10 cellular contexts compared by ENCODE assay signal in the genomic region with DNA sequence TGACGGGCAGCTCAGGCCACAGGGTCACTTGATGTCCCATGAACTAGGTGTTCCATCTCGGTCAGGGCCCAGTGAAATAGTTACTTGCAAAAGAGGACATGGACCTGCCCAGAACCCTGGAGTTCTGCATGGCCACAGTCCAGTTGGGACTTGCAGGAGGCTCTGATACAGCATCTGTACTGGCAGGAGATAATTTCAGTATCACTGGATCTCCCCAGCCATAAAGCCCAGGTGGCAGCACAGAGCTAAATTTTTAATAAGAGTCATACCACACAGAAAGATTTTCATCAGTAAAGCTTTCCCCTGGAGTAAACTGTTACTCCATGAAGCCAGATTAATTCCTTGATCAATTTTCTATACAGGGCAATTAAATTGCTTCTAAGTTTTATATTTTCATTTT. TPM values are rescaled to one million over a fixed set of nuclear protein-coding genes. Genes with fewer than 3 reads are reported as not detected.
A peak's percentile ranks its signal among the peaks of the same experiment; 100 is the strongest.
DNase-seq lines count a peak whose midpoint lies in the region; ATAC-seq, FAIRE-seq and TF ChIP-seq lines count a peak whose summit lies in the region.
"Had no signal": no experiment of that assay in that cellular context is flagged by ENCODE, and none has a peak within 500 bp of the region (broad histone marks: within the 10 kb centered on the region; RNA-seq: fewer than 3 reads in every experiment).

No MANE protein-coding gene starts in this region.

- peak; percentile 42 for TF ChIP-seq CTCF in astrocyte of the spinal cord (IDR thresholded peaks at IDR 0.05; ENCODE audit: low read depth, low read length)

- H3K27me3 ChIP-seq in mesenchymal stem cell (ENCODE audit: control insufficient read depth in 1 of 2, insufficient read depth in 1 of 2, low read length in 2 of 2), result no peaks in the 10 kb centered on the region
- H3K27me3 ChIP-seq: uterus had no signal

- peaks cover 7% of the 10 kb centered on the region in 2 experiments for H3K36me3 ChIP-seq in mesenchymal stem cell (ENCODE audit: control insufficient read depth in 1 of 2, insufficient read depth in 2 of 2, low read depth in 1 of 2, low read length in 2 of 2)
- H3K36me3 ChIP-seq: uterus had no signal

- 98% methylated on average over 2 of the region's 2 CpGs for WGBS in mesenchymal stem cell

- H2BK120ac ChIP-seq in mesenchymal stem cell (ENCODE audit: low read depth, low read length), result no peak overlapping the region

- no peak overlapping the region for H3K23ac ChIP-seq in mesenchymal stem cell (ENCODE audit: low read length in 2 of 2)

- no peak overlapping the region for H2BK5ac ChIP-seq in mesenchymal stem cell (ENCODE audit: low read depth, low read length, poor library complexity, severe bottlenecking)

- H3K18ac ChIP-seq in mesenchymal stem cell (ENCODE audit: low read depth in 1 of 2, low read length in 2 of 2), result no peak overlapping the region

- H3K4me3 ChIP-seq in astrocyte of the spinal cord (ENCODE audit: low read depth, low read length) (no peak overlapping the region), mesenchymal stem cell (ENCODE audit: insufficient read depth in 1 of 2, low read depth in 1 of 2, low read length in 2 of 2) (no peak overlapping the region)
- H3K4me3 ChIP-seq: uterus had no signal

- no peaks in the 10 kb centered on the region for H3K9me3 ChIP-seq in mesenchymal stem cell (ENCODE audit: control insufficient read depth, low read length)
- H3K9me3 ChIP-seq: uterus had no signal

- H2AK5ac ChIP-seq in mesenchymal stem cell (ENCODE audit: low read length, severe bottlenecking), result peak overlapping the region; percentile 69

- H3K79me1 ChIP-seq in mesenchymal stem cell (replicated peaks; ENCODE audit: low read length, poor library complexity, severe bottlenecking), result peaks cover 5% of the 10 kb centered on the region

- DNase-seq in DMS114 treated with DMSO at 0.1 percent for 48 hours (lab: John Stamatoyannopoulos, UW; ENCODE audit: unreplicated experiment) (peak; percentile 13), HTR-8/SVneo (ENCODE audit: insufficient read length, low spot score) (peak; percentile 74), astrocyte of the spinal cord (ENCODE audit: low read depth, low spot score) (no peak), mesenchymal stem cell (peak; percentile 34), occipital lobe (lab: John Stamatoyannopoulos, UW) (no peak), GM19238 (ENCODE audit: insufficient read length, low spot score) (no peak)
- DNase-seq: NCI-H1092, uterus had no signal

- ATAC-seq in HG02973 (IDR thresholded peaks at IDR 0.05; ENCODE audit: unreplicated experiment), result no peak
- no peak for ATAC-seq in GM21515 (IDR thresholded peaks at IDR 0.05; ENCODE audit: unreplicated experiment)

- no peak overlapping the region for H3K14ac ChIP-seq in mesenchymal stem cell (ENCODE audit: low read length in 2 of 2)

- no peak overlapping the region for H2BK15ac ChIP-seq in mesenchymal stem cell (ENCODE audit: low read depth, poor library complexity, severe bottlenecking)

- H4K91ac ChIP-seq in mesenchymal stem cell (ENCODE audit: low read length), result no peak overlapping the region

- peaks cover 12% of the 10 kb centered on the region for H3K4me1 ChIP-seq in mesenchymal stem cell (ENCODE audit: control insufficient read depth, insufficient read depth, low read depth, low read length)
- H3K4me1 ChIP-seq: uterus had no signal

- H2BK12ac ChIP-seq in mesenchymal stem cell (ENCODE audit: low read length in 2 of 2), result no peak overlapping the region

- no peak overlapping the region for H2AFZ ChIP-seq in mesenchymal stem cell (ENCODE audit: low read depth, low read length)

- no peak overlapping the region for H4K8ac ChIP-seq in mesenchymal stem cell (ENCODE audit: low read length)

- H3K4ac ChIP-seq in mesenchymal stem cell (ENCODE audit: low read depth in 1 of 2, low read length in 2 of 2), result no peak overlapping the region

- H3K4me2 ChIP-seq in mesenchymal stem cell (ENCODE audit: low read length, poor library complexity, severe bottlenecking), result no peak overlapping the region

- FAIRE-seq in HTR-8/SVneo (lab: Jason Lieb, UNC), result no peak

- no peak overlapping the region for H3K27ac ChIP-seq in mesenchymal stem cell (ENCODE audit: low read length, poor library complexity, severe bottlenecking)
- H3K27ac ChIP-seq: uterus had no signal

- no peak overlapping the region for H3K9ac ChIP-seq in mesenchymal stem cell (ENCODE audit: low read length)

- in situ Hi-C loops in astrocyte of the spinal cord (cut with HindIII; ENCODE audit: low sequenced_read_pairs), result no loop called here

RNA-seq across cellular contexts. Expression of gene SLC16A5, which starts 18.0 kb away (rescaled TPM):
- 12.9 TPM for polyA plus RNA-seq in mesenchymal stem cell (2013, experiment 1 of 2)
- 12.0 TPM for polyA plus RNA-seq in mesenchymal stem cell (2013, experiment 2 of 2)
- total RNA-seq in occipital lobe, result 1.4 TPM

RNA-seq across cellular contexts. Expression of gene KCTD2, which starts 22.8 kb away (rescaled TPM):
- 11.7 TPM for polyA plus RNA-seq in mesenchymal stem cell (2013, experiment 1 of 2)
- polyA plus RNA-seq in mesenchymal stem cell (2013, experiment 2 of 2), result 11.8 TPM
- 30.4 TPM for total RNA-seq in occipital lobe

RNA-seq across cellular contexts. Expression of gene ATP5PD, which starts 23.0 kb away (rescaled TPM):
- 488 TPM for polyA plus RNA-seq in mesenchymal stem cell (2013, experiment 1 of 2)
- polyA plus RNA-seq in mesenchymal stem cell (2013, experiment 2 of 2), result 495 TPM
- 100 TPM for total RNA-seq in occipital lobe

RNA-seq across cellular contexts. Expression of gene ARMC7, which starts 40.0 kb away (rescaled TPM):
- 6.8 TPM for polyA plus RNA-seq in mesenchymal stem cell (2013, experiment 1 of 2)
- 6.8 TPM for polyA plus RNA-seq in mesenchymal stem cell (2013, experiment 2 of 2)
- total RNA-seq in occipital lobe, result 3.0 TPM

RNA-seq across cellular contexts. Expression of gene MRPL58, which starts 57.3 kb away (rescaled TPM):
- 30.1 TPM for polyA plus RNA-seq in mesenchymal stem cell (2013, experiment 1 of 2)
- 29.8 TPM for polyA plus RNA-seq in mesenchymal stem cell (2013, experiment 2 of 2)
- 8.0 TPM for total RNA-seq in occipital lobe

Comparison
In these comparisons a context has a peak if more than half of its experiments do, and no peak if none do; other contexts are left out.
1. DNase-seq: peak in DMS114 treated with DMSO at 0.1 percent for 48 hours (single experiment), HTR-8/SVneo (single experiment) and mesenchymal stem cell (single experiment); none in astrocyte of the spinal cord (single experiment), occipital lobe (single experiment) and GM19238 (single experiment).